13 cellular contexts compared by ENCODE assay signal in genomic region chr22:48536691-48537591, GRCh38.
DNase-seq lines count a peak whose midpoint lies in the region; ATAC-seq and TF ChIP-seq lines count a peak whose summit lies in the region.
"Had no signal": no experiment of that assay in that cellular context is flagged by ENCODE, and none has a peak within 500 bp of the region (broad histone marks: within the 10 kb centered on the region; RNA-seq: fewer than 3 reads in every experiment).

No MANE protein-coding gene starts in this region.

- no peaks in the 10 kb centered on the region for H3K4me1 ChIP-seq in Peyer's patch

- no peak overlapping the region for H3K4me3 ChIP-seq in Peyer's patch

- DNase-seq in COLO829 (ENCODE audit: low spot score), result peak; percentile 92
- DNase-seq in NCI-H69 (lab: John Stamatoyannopoulos, UW), result peak; percentile 60
- peak; percentile 86 for DNase-seq in globus pallidus (ENCODE audit: low spot score)
- peak; percentile 71 for DNase-seq in putamen (ENCODE audit: low spot score)
- no peak for DNase-seq in Peyer's patch
- DNase-seq in stimulated activated naive CD4-positive, alpha-beta T cell treated with Interleukin-2 at 50 U/mL for 16 hours (lab: John Stamatoyannopoulos, UW), result no peak
- no peak for DNase-seq in activated CD4-positive, alpha-beta T cell treated with anti-CD3 and anti-CD28 coated beads for 1 hour
- DNase-seq: activated naive CD4-positive, alpha-beta T cell treated with anti-CD3 and anti-CD28 coated beads for 36 hours; DMS79 treated with DMSO at 0.1 percent for 48 hours; H7; MM.1S; stimulated activated CD4-positive, alpha-beta T cell treated with anti-CD3 and anti-CD28 coated beads, Interleukin-15, amount 100 ng/mL, for 24 hours had no signal

- ATAC-seq in SK-N-SH treated with all-trans-retinoic acid at 6 μM for 48 hours, result no peak

- no peaks in the 10 kb centered on the region for H3K27me3 ChIP-seq in Peyer's patch

- no peaks in the 10 kb centered on the region for H3K9me3 ChIP-seq in Peyer's patch

- H3K36me3 ChIP-seq in Peyer's patch, result no peaks in the 10 kb centered on the region

- no peak overlapping the region for H3K27ac ChIP-seq in Peyer's patch

- TF ChIP-seq CTCF in Peyer's patch (IDR thresholded peaks at IDR 0.05), result no peak

- no peak for TF ChIP-seq POLR2A in Peyer's patch (IDR thresholded peaks at IDR 0.05)

TF ChIP-seq in SK-N-SH treated with all-trans-retinoic acid at 6 μM for 48 hours, 23 proteins besides CTCF, POLR2A, EP300 and RAD21:
- TF ChIP-seq ZFP3 (CRISPR knock-in tag; IDR thresholded peaks at IDR 0.05) (no peak), ISL1 (CRISPR knock-in tag; IDR thresholded peaks at IDR 0.05) (no peak), ESRRG (CRISPR knock-in tag; IDR thresholded peaks at IDR 0.05) (no peak), PATZ1 (CRISPR knock-in tag; IDR thresholded peaks at IDR 0.05; ENCODE audit: borderline replicate concordance) (no peak), GLIS3 (CRISPR knock-in tag; IDR thresholded peaks at IDR 0.05) (no peak)

Comparison
In these comparisons a context has a peak if more than half of its experiments do, and no peak if none do; other contexts are left out.
1. DNase-seq: peak in COLO829 (single experiment), NCI-H69 (single experiment), globus pallidus (single experiment) and putamen (single experiment); none in Peyer's patch (0 of 3), stimulated activated naive CD4-positive, alpha-beta T cell treated with Interleukin-2 at 50 U/mL for 16 hours (single experiment) and activated CD4-positive, alpha-beta T cell treated with anti-CD3 and anti-CD28 coated beads for 1 hour (single experiment).